ENCODE assay signal across 10 cellular contexts in genomic region chr21:45612096-45613019, GRCh38. TPM values are rescaled to one million over a fixed set of nuclear protein-coding genes. Genes with fewer than 3 reads are reported as not detected.
DNase-seq lines count a peak whose midpoint lies in the region; ATAC-seq and TF ChIP-seq lines count a peak whose summit lies in the region.
"Had no signal": no experiment of that assay in that cellular context is flagged by ENCODE, and none has a peak within 500 bp of the region (broad histone marks: within the 10 kb centered on the region; RNA-seq: fewer than 3 reads in every experiment).

No MANE protein-coding gene starts in this region.

- no peak for TF ChIP-seq CTCF in dorsolateral prefrontal cortex (IDR thresholded peaks at IDR 0.05 in 54 of 56, conservative IDR thresholded peaks at IDR 0.05 in 2 of 56; ENCODE audit: low read depth in 1 of 56, partially characterized antibody in 56 of 56)

- peak overlapping the region in 1 of 59 donors; percentile 43 for H3K27ac ChIP-seq in dorsolateral prefrontal cortex
- H3K27ac ChIP-seq: breast epithelium had no signal

- H3K4me3 ChIP-seq in dorsolateral prefrontal cortex = peak overlapping the region in 2 of 59 donors; percentile 4 to 41
- H3K4me3 ChIP-seq: breast epithelium had no signal

- peaks cover 0 to 69% (median 23%) of the 10 kb centered on the region in 45 donors for H3K27me3 ChIP-seq in dorsolateral prefrontal cortex

- peak; percentile 67 for DNase-seq in EL
- DNase-seq in NCI-H460 (ENCODE audit: extremely low read depth, low read depth) = peak; percentile 85
- peak in 8 of 10 donors; percentile 35 to 85 (median 57) for DNase-seq in dorsolateral prefrontal cortex
- DNase-seq in renal cortical epithelial cell (ENCODE audit: low read depth) = peak; percentile 9
- DNase-seq in NOMO-1 (lab: John Stamatoyannopoulos, UW; ENCODE audit: unreplicated experiment in 2 of 2) = no peak
- DNase-seq: NCI-H774; stimulated activated naive CD4-positive, alpha-beta T cell treated with Interleukin-2 at 50 U/mL for 16 hours had no signal

- intact Hi-C loops in dorsolateral prefrontal cortex (cut with DNase I) = no loop called here

- ATAC-seq in GM21786 (IDR thresholded peaks at IDR 0.05; ENCODE audit: unreplicated experiment) = no peak
- ATAC-seq in HG02852 (IDR thresholded peaks at IDR 0.05; ENCODE audit: unreplicated experiment) = no peak

RNA-seq across cellular contexts. Expression of gene PCBP3, which starts 31.2 kb away (rescaled TPM):
- total RNA-seq in NCI-H460 (2014; rRNA removed; shearing (Covaris generic)) = 24.1 and 24.2 TPM in 2 replicates
- polyA plus RNA-seq in NCI-H460 (2014; cell fraction: nucleus; rRNA removed) = 16.9 and 24.5 TPM in 2 replicates
- total RNA-seq in dorsolateral prefrontal cortex (10 to 100 TPM; 11.0 to 29.9 (median 17.9) TPM), renal cortical epithelial cell (0.15 TPM in 1 of 2 replicates, not detected in the other)

Comparison
In these comparisons a context has a peak if more than half of its experiments do, and no peak if none do; other contexts are left out.
1. DNase-seq: peak in EL (single experiment), NCI-H460 (single experiment), dorsolateral prefrontal cortex (8 of 10) and renal cortical epithelial cell (single experiment); none in NOMO-1 (0 of 2).
2. RNA of gene PCBP3, which starts 31.2 kb away (total RNA-seq): 24.1 to 24.2 TPM in NCI-H460 and 11.0 to 29.9 TPM in dorsolateral prefrontal cortex; 0.15 TPM in renal cortical epithelial cell; every median in the first group is over 10 times any median in the second.